Comparison of ENCODE assay signal across 7 cellular contexts in genomic region chr11:65616575-65617001, GRCh38. TPM values are rescaled to one million over a fixed set of nuclear protein-coding genes. Genes with fewer than 3 reads are reported as not detected.
DNase-seq lines count a peak whose midpoint lies in the region; ATAC-seq lines count a peak whose summit lies in the region.

No MANE protein-coding gene starts in this region.

- H3K27ac Mint-ChIP-seq in activated naive CD4-positive, alpha-beta T cell treated with anti-CD3 and anti-CD28 coated beads, Interleukin-2, amount 10 ng/mL, durations not matched to agents 7 days and 5 days = peak overlapping the region; percentile 87
- peak overlapping the region; percentile 87 to 96 (median 92) for H3K27ac Mint-ChIP-seq in immature natural killer cell
- H3K27ac Mint-ChIP-seq in stimulated activated naive CD8-positive, alpha-beta T cell treated with anti-CD3 and anti-CD28 coated beads, Interleukin-15, amount 100 ng/mL, for 72 hours = peak overlapping the region; percentile 98 to 99

- peak overlapping the region; percentile 11; the same call in 1 of the 2 replicates for H3K27ac ChIP-seq in HUES6 (ENCODE audit: low read depth, low read length)

- peak overlapping the region; percentile 76 for H3K4me3 ChIP-seq in HUES6 (ENCODE audit: low read depth, low read length)

- H3K9ac ChIP-seq in HUES6 (ENCODE audit: low read length) = peak overlapping the region; percentile 65

- H3K9me3 Mint-ChIP-seq in activated naive CD4-positive, alpha-beta T cell treated with anti-CD3 and anti-CD28 coated beads, Interleukin-2, amount 10 ng/mL, durations not matched to agents 7 days and 5 days = no peaks in the 10 kb centered on the region
- no peaks in the 10 kb centered on the region for H3K9me3 Mint-ChIP-seq in immature natural killer cell
- no peaks in the 10 kb centered on the region for H3K9me3 Mint-ChIP-seq in stimulated activated naive CD8-positive, alpha-beta T cell treated with anti-CD3 and anti-CD28 coated beads, Interleukin-15, amount 100 ng/mL, for 72 hours

- H3K36me3 ChIP-seq in HUES6 (ENCODE audit: control insufficient read depth, insufficient read depth, low read length) = peaks cover 47% of the 10 kb centered on the region

- ATAC-seq in stimulated activated naive CD8-positive, alpha-beta T cell treated with anti-CD3 and anti-CD28 coated beads, Interleukin-15, amount 100 ng/mL, for 72 hours = no peak

- DNase-seq in activated naive CD4-positive, alpha-beta T cell treated with anti-CD3 and anti-CD28 coated beads, Interleukin-2, amount 10 ng/mL, durations not matched to agents 7 days and 5 days = peak; percentile 62
- DNase-seq in immature natural killer cell (no peak), HCEC 1CT (no peak), activated gamma-delta T cell treated with Interleukin-2 at 50 U/mL for 16 hours (no peak), NCI-H2227 (lab: John Stamatoyannopoulos, UW; ENCODE audit: unreplicated experiment) (no peak)
- DNase-seq in stimulated activated naive CD8-positive, alpha-beta T cell treated with anti-CD3 and anti-CD28 coated beads, Interleukin-15, amount 100 ng/mL, for 72 hours = peak in 1 of 2 donors; percentile 61

- no peaks in the 10 kb centered on the region for H3K9me3 ChIP-seq in HUES6 (ENCODE audit: control insufficient read depth, insufficient read depth, low read depth, low read length)

- H3K4me3 Mint-ChIP-seq in activated naive CD4-positive, alpha-beta T cell treated with anti-CD3 and anti-CD28 coated beads, Interleukin-2, amount 10 ng/mL, durations not matched to agents 7 days and 5 days = peak overlapping the region; percentile 91
- H3K4me3 Mint-ChIP-seq in immature natural killer cell = peak overlapping the region; percentile 91 to 95 (median 94)
- peak overlapping the region; percentile 98 to 99 for H3K4me3 Mint-ChIP-seq in stimulated activated naive CD8-positive, alpha-beta T cell treated with anti-CD3 and anti-CD28 coated beads, Interleukin-15, amount 100 ng/mL, for 72 hours

- no peaks in the 10 kb centered on the region for H3K27me3 ChIP-seq in HUES6 (ENCODE audit: control insufficient read depth, insufficient read depth, low read length)

- peaks cover 38% of the 10 kb centered on the region for H3K4me1 Mint-ChIP-seq in activated naive CD4-positive, alpha-beta T cell treated with anti-CD3 and anti-CD28 coated beads, Interleukin-2, amount 10 ng/mL, durations not matched to agents 7 days and 5 days
- peaks cover 38 to 46% of the 10 kb centered on the region in 2 donors for H3K4me1 Mint-ChIP-seq in immature natural killer cell
- peaks cover 61% of the 10 kb centered on the region for H3K4me1 Mint-ChIP-seq in stimulated activated naive CD8-positive, alpha-beta T cell treated with anti-CD3 and anti-CD28 coated beads, Interleukin-15, amount 100 ng/mL, for 72 hours

- H3K36me3 Mint-ChIP-seq in activated naive CD4-positive, alpha-beta T cell treated with anti-CD3 and anti-CD28 coated beads, Interleukin-2, amount 10 ng/mL, durations not matched to agents 7 days and 5 days = peaks cover 35% of the 10 kb centered on the region
- peaks cover 0 to 4% (median 0%) of the 10 kb centered on the region in 3 donors for H3K36me3 Mint-ChIP-seq in immature natural killer cell

- H3K4me1 ChIP-seq in HUES6 (ENCODE audit: control insufficient read depth, insufficient read depth, low read length) = peaks cover 23% of the 10 kb centered on the region

- CTCF ChIA-PET in activated naive CD4-positive, alpha-beta T cell treated with anti-CD3 and anti-CD28 coated beads, Interleukin-2, amount 10 ng/mL, durations not matched to agents 7 days and 5 days (lab: Charles Lee) = interaction anchor here (1.1 to 1.8 kb wide), 4 partner anchors 9 to 163 kb away, joined by 3 to 8 read pairs (median 5); no protein-coding TSS in a partner anchor

- H3K27me3 Mint-ChIP-seq in activated naive CD4-positive, alpha-beta T cell treated with anti-CD3 and anti-CD28 coated beads, Interleukin-2, amount 10 ng/mL, durations not matched to agents 7 days and 5 days = no peaks in the 10 kb centered on the region
- peaks cover 4 to 8% (median 5%) of the 10 kb centered on the region in 3 donors for H3K27me3 Mint-ChIP-seq in immature natural killer cell (ENCODE audit: low read depth in 3 of 3)
- no peaks in the 10 kb centered on the region for H3K27me3 Mint-ChIP-seq in stimulated activated naive CD8-positive, alpha-beta T cell treated with anti-CD3 and anti-CD28 coated beads, Interleukin-15, amount 100 ng/mL, for 72 hours

RNA-seq across cellular contexts. Expression of gene PCNX3, which starts 1.0 kb away (rescaled TPM):
- 10 to 100 TPM in 1 of 3 donors, under 1 TPM in 2; 0.14 to 11.7 (median 0.89) TPM for polyA plus RNA-seq in immature natural killer cell

RNA-seq across cellular contexts. Expression of gene MAP3K11, which starts 2.6 kb away (rescaled TPM):
- 10 to 100 TPM; 11.1 to 29.5 (median 12.3) TPM for polyA plus RNA-seq in immature natural killer cell

RNA-seq across cellular contexts. Expression of gene KCNK7, which starts 21.0 kb away (rescaled TPM):
- polyA plus RNA-seq in immature natural killer cell = not detected

RNA-seq across cellular contexts. Expression of gene SIPA1, which starts 21.3 kb away (rescaled TPM):
- 100 to 1,000 TPM; 166 to 430 (median 222) TPM for polyA plus RNA-seq in immature natural killer cell

RNA-seq across cellular contexts. Expression of gene EHBP1L1, which starts 40.7 kb away (rescaled TPM):
- polyA plus RNA-seq in immature natural killer cell = 10 to 100 TPM; 14.8 to 19.3 (median 17.7) TPM
